In genomic region chr12:89261210-89261609, GRCh38 we compare ENCODE assay signal across 18 cellular contexts.
DNase-seq lines count a peak whose midpoint lies in the region; ATAC-seq lines count a peak whose summit lies in the region.
"Had no signal": no experiment of that assay in that cellular context is flagged by ENCODE, and none has a peak within 500 bp of the region (broad histone marks: within the 10 kb centered on the region; RNA-seq: fewer than 3 reads in every experiment).

No MANE protein-coding gene starts in this region.

- no peaks in the 10 kb centered on the region for H3K9me3 ChIP-seq in SJCRH30 (replicated peaks)

- H3K4me3 Mint-ChIP-seq in activated T-cell treated with anti-CD3 and anti-CD28 coated beads, Interleukin-2, amount 50 U/mL, for 72 hours: no peak overlapping the region
- peak overlapping the region in 1 of 2 donors; percentile 22 for H3K4me3 Mint-ChIP-seq in stimulated activated naive CD8-positive, alpha-beta T cell treated with anti-CD3 and anti-CD28 coated beads, Interleukin-15, amount 100 ng/mL, for 72 hours
- H3K4me3 Mint-ChIP-seq: CD4-positive, CD25-positive, alpha-beta regulatory T cell; H9; IgD-negative memory B cell had no signal

- no peak overlapping the region for H3K27ac Mint-ChIP-seq in activated T-cell treated with anti-CD3 and anti-CD28 coated beads, Interleukin-2, amount 50 U/mL, for 72 hours
- no peak overlapping the region for H3K27ac Mint-ChIP-seq in stimulated activated naive CD8-positive, alpha-beta T cell treated with anti-CD3 and anti-CD28 coated beads, Interleukin-15, amount 100 ng/mL, for 72 hours
- H3K27ac Mint-ChIP-seq: CD4-positive, CD25-positive, alpha-beta regulatory T cell; H9; IgD-negative memory B cell had no signal

- no peaks in the 10 kb centered on the region for H3K27me3 ChIP-seq in SJCRH30

- H3K36me3 Mint-ChIP-seq in activated T-cell treated with anti-CD3 and anti-CD28 coated beads, Interleukin-2, amount 50 U/mL, for 72 hours (ENCODE audit: insufficient read depth in 2 of 2): peaks cover 7 to 16% of the 10 kb centered on the region in 2 donors
- H3K36me3 Mint-ChIP-seq: CD4-positive, CD25-positive, alpha-beta regulatory T cell; IgD-negative memory B cell had no signal

- no peak for DNase-seq in activated T-cell treated with anti-CD3 and anti-CD28 coated beads, Interleukin-2, amount 50 U/mL, for 72 hours
- DNase-seq in activated T-cell treated with anti-CD3 and anti-CD28 coated beads, Interleukin-2, amount 50 U/mL, for 1 hour: no peak
- DNase-seq in SJCRH30 (peak in 1 of 2 experiments; percentile 22), dedifferentiated amniotic fluid mesenchymal stem cell (ENCODE audit: extremely low spot score) (peak; percentile 20)
- no peak for DNase-seq in stimulated activated naive CD8-positive, alpha-beta T cell treated with anti-CD3 and anti-CD28 coated beads, Interleukin-15, amount 100 ng/mL, for 72 hours
- DNase-seq: ACHN; CD4-positive, CD25-positive, alpha-beta regulatory T cell; H9; NCI-H1436 treated with DMSO at 0.1 percent for 48 hours; NCI-H2107; NCI-H345; NCI-H526 treated with DMSO at 0.1 percent for 48 hours; NK-92 treated with Interleukin-12 subunit alpha and Interleukin-12 subunit beta, amount 100 ng/mL, for 24 hours had no signal

- ATAC-seq in activated T-cell treated with anti-CD3 and anti-CD28 coated beads, Interleukin-2, amount 50 U/mL, for 72 hours (replicated peaks in 1 of 2): peak; percentile 98
- ATAC-seq in stimulated activated naive CD8-positive, alpha-beta T cell treated with anti-CD3 and anti-CD28 coated beads, Interleukin-15, amount 100 ng/mL, for 72 hours: peak; percentile 96
- ATAC-seq in HG03139 (IDR thresholded peaks at IDR 0.05; ENCODE audit: unreplicated experiment) (no peak), HG03175 (IDR thresholded peaks at IDR 0.05; ENCODE audit: unreplicated experiment) (no peak)
- ATAC-seq: GM12878 had no signal

- H3K36me3 ChIP-seq in SJCRH30: no peaks in the 10 kb centered on the region

- H3K4me3 ChIP-seq in SJCRH30: no peak overlapping the region
- H3K4me3 ChIP-seq: GM12878 had no signal

- peak overlapping the region; percentile 78 for H3K27ac ChIP-seq in SJCRH30
- H3K27ac ChIP-seq: RWPE1 had no signal

- peaks cover 5% of the 10 kb centered on the region for H3K27me3 Mint-ChIP-seq in activated T-cell treated with anti-CD3 and anti-CD28 coated beads, Interleukin-2, amount 50 U/mL, for 72 hours (ENCODE audit: low read depth)
- no peaks in the 10 kb centered on the region for H3K27me3 Mint-ChIP-seq in stimulated activated naive CD8-positive, alpha-beta T cell treated with anti-CD3 and anti-CD28 coated beads, Interleukin-15, amount 100 ng/mL, for 72 hours
- H3K27me3 Mint-ChIP-seq: CD4-positive, CD25-positive, alpha-beta regulatory T cell had no signal

- peaks cover 49% of the 10 kb centered on the region for H3K4me1 Mint-ChIP-seq in activated T-cell treated with anti-CD3 and anti-CD28 coated beads, Interleukin-2, amount 50 U/mL, for 72 hours (ENCODE audit: low read depth)
- peaks cover 13% of the 10 kb centered on the region for H3K4me1 Mint-ChIP-seq in stimulated activated naive CD8-positive, alpha-beta T cell treated with anti-CD3 and anti-CD28 coated beads, Interleukin-15, amount 100 ng/mL, for 72 hours

- H3K4me1 ChIP-seq in SJCRH30: peaks cover 25% of the 10 kb centered on the region

- peaks cover 7 to 10% of the 10 kb centered on the region in 2 donors for H3K9me3 Mint-ChIP-seq in activated T-cell treated with anti-CD3 and anti-CD28 coated beads, Interleukin-2, amount 50 U/mL, for 72 hours
- peaks cover 9 to 13% of the 10 kb centered on the region in 2 donors for H3K9me3 Mint-ChIP-seq in stimulated activated naive CD8-positive, alpha-beta T cell treated with anti-CD3 and anti-CD28 coated beads, Interleukin-15, amount 100 ng/mL, for 72 hours

Comparison
In these comparisons a context has a peak if more than half of its experiments do, and no peak if none do; other contexts are left out.
1. ATAC-seq: peak in activated T-cell treated with anti-CD3 and anti-CD28 coated beads, Interleukin-2, amount 50 U/mL, for 72 hours (2 of 2) and stimulated activated naive CD8-positive, alpha-beta T cell treated with anti-CD3 and anti-CD28 coated beads, Interleukin-15, amount 100 ng/mL, for 72 hours (single experiment); none in HG03139 (single experiment) and HG03175 (single experiment).